In genomic region chr4:119025440-119025839, GRCh38 we compare ENCODE assay signal across 9 cellular contexts.
DNase-seq lines count a peak whose midpoint lies in the region; ATAC-seq and TF ChIP-seq lines count a peak whose summit lies in the region.
"Had no signal": no experiment of that assay in that cellular context is flagged by ENCODE, and none has a peak within 500 bp of the region (broad histone marks: within the 10 kb centered on the region; RNA-seq: fewer than 3 reads in every experiment).

No MANE protein-coding gene starts in this region.

- H3K9me3 ChIP-seq in esophagus muscularis mucosa: no peaks in the 10 kb centered on the region
- H3K9me3 ChIP-seq in parathyroid adenoma (ENCODE audit: control insufficient read depth, low read length): no peaks in the 10 kb centered on the region

- no peak overlapping the region for H3K9ac ChIP-seq in parathyroid adenoma

- H2AFZ ChIP-seq in parathyroid adenoma: no peak overlapping the region

- H3K36me3 ChIP-seq in esophagus muscularis mucosa (peaks cover 0 to 14% (median 11%) of the 10 kb centered on the region in 4 donors), parathyroid adenoma (ENCODE audit: control insufficient read depth, insufficient read depth, low read length) (no peaks in the 10 kb centered on the region)

- TF ChIP-seq POLR2A in esophagus muscularis mucosa (IDR thresholded peaks at IDR 0.05; ENCODE audit: low read depth): no peak

- peak overlapping the region; percentile 55 to 63 (median 62) for H3K4me3 ChIP-seq in esophagus muscularis mucosa
- no peak overlapping the region for H3K4me3 ChIP-seq in parathyroid adenoma (ENCODE audit: low read depth, low read length)

- H3K4me1 ChIP-seq in esophagus muscularis mucosa (peaks cover 28 to 60% (median 39%) of the 10 kb centered on the region in 4 donors), parathyroid adenoma (no peaks in the 10 kb centered on the region)

- H3K27ac ChIP-seq in esophagus muscularis mucosa (replicated peaks in 1 of 4): peak overlapping the region; percentile 91 to 98 (median 94)
- H3K27ac ChIP-seq in parathyroid adenoma: peak overlapping the region; percentile 42

- TF ChIP-seq CTCF in esophagus muscularis mucosa (IDR thresholded peaks at IDR 0.05) (no peak), parathyroid adenoma (IDR thresholded peaks at IDR 0.05) (no peak), GM20000 (IDR thresholded peaks at IDR 0.05; ENCODE audit: extremely low read depth, missing control alignments) (no peak)

- peak overlapping the region; percentile 13 for H3K4me2 ChIP-seq in parathyroid adenoma (ENCODE audit: low read length)

- peak; percentile 36 for DNase-seq in COLO829 (ENCODE audit: low spot score)
- DNase-seq in RPMI7951 (ENCODE audit: low read depth): peak; percentile 61
- no peak for DNase-seq in esophagus muscularis mucosa (ENCODE audit: extremely low spot score)
- no peak for DNase-seq in GM20000 (ENCODE audit: low spot score)
- no peak for DNase-seq in NCI-H146 treated with DMSO at 0.1 percent for 48 hours (lab: John Stamatoyannopoulos, UW; ENCODE audit: unreplicated experiment)
- DNase-seq: NCI-H446 had no signal

- no peaks in the 10 kb centered on the region for H3K27me3 ChIP-seq in esophagus muscularis mucosa
- H3K27me3 ChIP-seq in parathyroid adenoma (ENCODE audit: control insufficient read depth, insufficient read depth, low read length): no peaks in the 10 kb centered on the region

- no peak for TF ChIP-seq EP300 in esophagus muscularis mucosa (IDR thresholded peaks at IDR 0.05)

- no peak for ATAC-seq in HG02981 (IDR thresholded peaks at IDR 0.05; ENCODE audit: unreplicated experiment)
- ATAC-seq in GM21737 (IDR thresholded peaks at IDR 0.05; ENCODE audit: unreplicated experiment): no peak

- H3K79me2 ChIP-seq in parathyroid adenoma: no peaks in the 10 kb centered on the region

- intact Hi-C loops in esophagus muscularis mucosa (cut with DNase I): loop anchor here (5.0 kb wide), 1 partner anchor 33 kb away; no protein-coding TSS in a partner anchor

- 17% methylated on average over 3 of the region's 3 CpGs for WGBS in esophagus muscularis mucosa

Comparison
In these comparisons a context has a peak if more than half of its experiments do, and no peak if none do; other contexts are left out.
1. DNase-seq: peak in COLO829 (single experiment) and RPMI7951 (single experiment); none in esophagus muscularis mucosa (single experiment), GM20000 (single experiment) and NCI-H146 treated with DMSO at 0.1 percent for 48 hours (single experiment).